8 cellular contexts compared by ENCODE assay signal in the genomic region with DNA sequence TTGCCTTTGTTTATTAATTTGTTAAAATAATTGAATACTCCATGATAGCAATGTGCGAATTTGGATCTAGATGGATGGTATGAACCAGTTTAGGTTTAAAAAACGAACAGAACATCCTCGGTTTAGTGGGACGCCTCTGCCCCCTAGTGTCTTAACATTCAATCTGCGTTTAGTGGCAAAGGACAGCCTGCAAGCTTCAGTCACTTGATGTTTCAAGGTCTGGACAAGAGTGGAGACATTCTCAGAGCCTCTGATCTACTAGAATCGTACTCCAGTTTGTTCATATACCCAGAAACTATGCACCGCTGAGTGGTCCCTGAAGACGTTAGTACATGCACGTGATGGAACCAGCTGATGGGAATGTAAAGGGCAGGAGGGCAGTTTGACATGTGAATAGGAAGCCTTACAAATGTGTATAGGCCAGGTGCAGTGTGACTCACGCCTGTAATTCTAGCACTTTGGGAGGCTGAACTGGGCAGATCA. TPM values are rescaled to one million over a fixed set of nuclear protein-coding genes. Genes with fewer than 3 reads are reported as not detected.
A peak's percentile ranks its signal among the peaks of the same experiment; 100 is the strongest.
DNase-seq lines count a peak whose midpoint lies in the region; ATAC-seq and TF ChIP-seq lines count a peak whose summit lies in the region.

No MANE protein-coding gene starts in this region.

- no peak for TF ChIP-seq POLR2A in stomach (IDR thresholded peaks at IDR 0.05)

- H3K27me3 ChIP-seq in CD8-positive, alpha-beta T cell (ENCODE audit: insufficient read depth, low read length): no peaks in the 10 kb centered on the region
- H3K27me3 ChIP-seq in stomach: no peaks in the 10 kb centered on the region

- peak; percentile 8 to 52 (median 30) for DNase-seq in CD8-positive, alpha-beta T cell
- DNase-seq in NCI-H524 (lab: John Stamatoyannopoulos, UW) (peak; percentile 55 to 84), memory B cell (ENCODE audit: low spot score in 2 of 2) (peak in 1 of 2 donors; percentile 38), stomach (peak; percentile 62)
- DNase-seq in activated CD4-positive, alpha-beta T cell treated with anti-CD3 and anti-CD28 coated beads for 48 hours: peak; percentile 65
- DNase-seq in effector CD4-positive, alpha-beta T cell: peak; percentile 16

- no peak for TF ChIP-seq EP300 in stomach (IDR thresholded peaks at IDR 0.05)

- H3K9me3 ChIP-seq in CD8-positive, alpha-beta T cell (ENCODE audit: low read length): no peaks in the 10 kb centered on the region
- no peaks in the 10 kb centered on the region for H3K9me3 ChIP-seq in stomach

- intact Hi-C loops in CD8-positive, alpha-beta T cell (cut with DNase I, micrococcal nuclease): loop anchor here in 1 of 2 experiments (2.0 to 5.0 kb wide), 4 partner anchors 112 to 1102 kb away; no protein-coding TSS in a partner anchor
- intact Hi-C loops in stomach (cut with DNase I; ENCODE audit: low total_unique reads): loop anchor here (10.0 kb wide), 1 partner anchor 758 kb away; no protein-coding TSS in a partner anchor

- POLR2A ChIA-PET in CD8-positive, alpha-beta T cell (lab: Charles Lee): no interaction called here

- no peak overlapping the region for H3K4me3 Mint-ChIP-seq in CD8-positive, alpha-beta T cell
- H3K4me3 Mint-ChIP-seq in memory B cell: no peak overlapping the region

- H3K27ac Mint-ChIP-seq in CD8-positive, alpha-beta T cell: no peak overlapping the region
- H3K27ac Mint-ChIP-seq in memory B cell: no peak overlapping the region

- H3K4me1 Mint-ChIP-seq in CD8-positive, alpha-beta T cell (ENCODE audit: low read depth): no peaks in the 10 kb centered on the region
- H3K4me1 Mint-ChIP-seq in memory B cell: peaks cover 2% of the 10 kb centered on the region

- CTCF ChIA-PET in CD8-positive, alpha-beta T cell (lab: Charles Lee): interaction anchor here (0.7 to 1.7 kb wide), 4 partner anchors 12 to 114 kb away, joined by 3 to 7 read pairs (median 4); no protein-coding TSS in a partner anchor

- H3K27ac ChIP-seq in CD8-positive, alpha-beta T cell (ENCODE audit: low read depth, low read length): no peak overlapping the region
- no peak overlapping the region for H3K27ac ChIP-seq in stomach

- H3K4me1 ChIP-seq in CD8-positive, alpha-beta T cell (ENCODE audit: insufficient read depth, low read length): no peaks in the 10 kb centered on the region
- H3K4me1 ChIP-seq in stomach: no peaks in the 10 kb centered on the region

- ATAC-seq in CD8-positive, alpha-beta T cell: no peak
- ATAC-seq in GM19452 (IDR thresholded peaks at IDR 0.05; ENCODE audit: unreplicated experiment): peak; percentile 66
- peak; percentile 82 for ATAC-seq in HG03520 (IDR thresholded peaks at IDR 0.05; ENCODE audit: unreplicated experiment)
- ATAC-seq in memory B cell (ENCODE audit: low read depth): peak; percentile 48

- peak; percentile 68 for TF ChIP-seq CTCF in CD8-positive, alpha-beta T cell (IDR thresholded peaks at IDR 0.05)
- peak in 5 of 7 experiments; percentile 48 to 80 (median 63) for TF ChIP-seq CTCF in stomach (IDR thresholded peaks at IDR 0.05)

- H3K4me3 ChIP-seq in CD8-positive, alpha-beta T cell (ENCODE audit: low read depth, low read length): no peak overlapping the region
- H3K4me3 ChIP-seq in stomach: no peak overlapping the region

- no peaks in the 10 kb centered on the region for H3K27me3 Mint-ChIP-seq in CD8-positive, alpha-beta T cell (ENCODE audit: low read depth)
- no peaks in the 10 kb centered on the region for H3K27me3 Mint-ChIP-seq in memory B cell

- WGBS in stomach, 5 donors: 6 to 9% (median 8%) methylated on average over 10 of the region's 10 CpGs

- H3K9me3 Mint-ChIP-seq in CD8-positive, alpha-beta T cell: no peaks in the 10 kb centered on the region
- no peaks in the 10 kb centered on the region for H3K9me3 Mint-ChIP-seq in memory B cell

- no peaks in the 10 kb centered on the region for H3K36me3 Mint-ChIP-seq in CD8-positive, alpha-beta T cell
- no peaks in the 10 kb centered on the region for H3K36me3 Mint-ChIP-seq in memory B cell

- H3K36me3 ChIP-seq in CD8-positive, alpha-beta T cell (ENCODE audit: insufficient read depth, low read length): no peaks in the 10 kb centered on the region
- H3K36me3 ChIP-seq in stomach: no peaks in the 10 kb centered on the region

RNA-seq across cellular contexts. Expression of a gene that starts 17.8 kb away (rescaled TPM):
- total RNA-seq in CD8-positive, alpha-beta T cell: 1 to 10 TPM; 1.8 to 2.3 TPM
- total RNA-seq in stomach: 10 to 100 TPM; 12.3 to 42.6 (median 33.0) TPM
- polyA plus RNA-seq in stomach: 10 to 100 TPM in 1 of 3 donors, 1 to 10 TPM in 1, under 1 TPM in 1; 0.46 to 13.1 (median 2.8) TPM

RNA-seq across cellular contexts. Expression of a gene that starts 20.5 kb away (rescaled TPM):
- 10 to 100 TPM; 64.0 to 69.9 TPM for total RNA-seq in CD8-positive, alpha-beta T cell
- 100 to 1,000 TPM in 3 of 5 donors, 10 to 100 TPM in 2; 26.1 to 198 (median 117) TPM for total RNA-seq in stomach
- polyA plus RNA-seq in stomach: 10 to 100 TPM; 12.1 to 15.7 (median 14.6) TPM

Comparison
In these comparisons a context has a peak if more than half of its experiments do, and no peak if none do; other contexts are left out.
1. RNA of a gene that starts 17.8 kb away (total RNA-seq): 12.3 to 42.6 TPM in stomach; 1.8 to 2.3 TPM in CD8-positive, alpha-beta T cell; every median in the first group is over 4 times any median in the second.